ENCODE assay signal across 1 cellular context in the genomic region with DNA sequence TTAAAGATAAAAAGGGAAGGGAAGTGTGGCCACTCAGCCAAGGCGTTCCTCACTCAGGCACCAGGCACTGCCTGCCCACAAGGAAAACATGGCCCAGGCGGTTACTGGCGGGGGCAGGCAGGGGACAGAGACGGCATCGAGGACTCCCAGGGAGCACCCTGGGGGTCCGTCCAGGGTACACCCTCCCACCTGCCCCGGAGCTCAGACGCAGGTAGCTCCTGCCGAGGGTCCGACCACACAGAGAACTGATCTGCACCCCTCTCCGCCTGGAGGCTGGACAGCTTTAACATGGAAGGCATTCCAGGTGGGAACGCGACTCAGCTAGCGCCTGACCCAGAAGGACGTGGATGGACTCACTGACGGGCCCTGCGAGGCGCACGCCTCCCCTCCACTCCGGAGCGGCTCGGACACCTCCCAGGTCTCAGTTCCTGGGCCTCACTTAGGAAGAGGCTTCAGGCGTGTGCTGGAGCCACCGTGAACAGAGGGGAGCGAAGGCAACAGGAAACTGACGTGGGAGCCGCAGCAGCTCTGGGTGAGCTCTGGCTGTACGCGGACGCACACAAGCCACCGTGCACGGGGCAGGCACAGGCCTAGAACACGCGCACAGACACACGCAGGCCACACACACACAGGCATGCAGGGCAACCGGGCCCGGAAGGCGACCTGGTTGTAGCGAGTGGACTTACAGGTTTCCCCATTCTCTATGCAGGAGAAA.
TF ChIP-seq lines count a peak whose summit lies in the region.

No MANE protein-coding gene starts in this region.

TF ChIP-seq in HepG2, 621 proteins besides CTCF, POLR2A, EP300 and RAD21:
- no peak for TF ChIP-seq ZSCAN12 (CRISPR knock-in tag; IDR thresholded peaks at IDR 0.05)
- peak; percentile 7 for TF ChIP-seq AGO2 (optimal IDR thresholded peaks at IDR 0.05; ENCODE audit: low read depth, low read length)
TF ChIP-seq in HepG2: peak in this region for 1.
